ENCODE assay signal across 15 cellular contexts in genomic region chr21:25934130-25934529, GRCh38.
DNase-seq lines count a peak whose midpoint lies in the region; ATAC-seq and TF ChIP-seq lines count a peak whose summit lies in the region.
"Had no signal": no experiment of that assay in that cellular context is flagged by ENCODE, and none has a peak within 500 bp of the region (broad histone marks: within the 10 kb centered on the region; RNA-seq: fewer than 3 reads in every experiment).

No MANE protein-coding gene starts in this region.

- no peak for TF ChIP-seq CTCF in dorsolateral prefrontal cortex (IDR thresholded peaks at IDR 0.05 in 54 of 56, conservative IDR thresholded peaks at IDR 0.05 in 2 of 56; ENCODE audit: low read depth in 1 of 56, partially characterized antibody in 56 of 56)
- TF ChIP-seq CTCF in progenitor cell of endocrine pancreas (IDR thresholded peaks at IDR 0.05; ENCODE audit: unreplicated experiment): no peak

- DNase-seq in EL: peak; percentile 53
- peak; percentile 16 for DNase-seq in RPMI7951 (ENCODE audit: low read depth)
- DNase-seq in dorsolateral prefrontal cortex: no peak
- no peak for DNase-seq in progenitor cell of endocrine pancreas (ENCODE audit: low spot score, unreplicated experiment)
- no peak for DNase-seq in NCI-H2107 treated with DMSO at 0.1 percent for 48 hours (lab: John Stamatoyannopoulos, UW; ENCODE audit: unreplicated experiment)
- DNase-seq in stimulated activated naive B cell treated with anti-CD40 and anti-IgM and Interleukin-4, amounts not matched to agents 10 μg/mL and 1 μg/mL and 100 μg/mL, for 72 hours: no peak
- DNase-seq: activated B cell treated with CpG ODN at 0.5 μM for 24 hours; activated CD8-positive, alpha-beta memory T cell treated with anti-CD3 and anti-CD28 coated beads, Interleukin-2, amount 50 U/mL, for 4 hours; activated naive CD4-positive, alpha-beta T cell treated with anti-CD3 and anti-CD28 coated beads, Interleukin-2, amount 50 U/mL, for 16 hours; DMS79; NCI-H526 treated with DMSO at 0.1 percent for 48 hours; occipital lobe; testis had no signal

- intact Hi-C loops in dorsolateral prefrontal cortex (cut with DNase I): no loop called here

- H3K27ac Mint-ChIP-seq in progenitor cell of endocrine pancreas: peak overlapping the region; percentile 26
- no peak overlapping the region for H3K27ac Mint-ChIP-seq in stimulated activated naive B cell treated with anti-CD40 and anti-IgM and Interleukin-4, amounts not matched to agents 10 μg/mL and 1 μg/mL and 100 μg/mL, for 72 hours
- H3K27ac Mint-ChIP-seq: activated B cell treated with CpG ODN at 0.5 μM for 24 hours had no signal

- no peaks in the 10 kb centered on the region for H3K27me3 Mint-ChIP-seq in progenitor cell of endocrine pancreas
- H3K27me3 Mint-ChIP-seq in stimulated activated naive B cell treated with anti-CD40 and anti-IgM and Interleukin-4, amounts not matched to agents 10 μg/mL and 1 μg/mL and 100 μg/mL, for 72 hours: no peaks in the 10 kb centered on the region
- H3K27me3 Mint-ChIP-seq: activated B cell treated with CpG ODN at 0.5 μM for 24 hours had no signal

- H3K27ac ChIP-seq in dorsolateral prefrontal cortex: peak overlapping the region in 35 of 59 donors; percentile 6 to 98 (median 48)

- H3K4me3 ChIP-seq in dorsolateral prefrontal cortex: no peak overlapping the region
- H3K4me3 ChIP-seq: testis had no signal

- ATAC-seq in stimulated activated naive B cell treated with anti-CD40 and anti-IgM and Interleukin-4, amounts not matched to agents 10 μg/mL and 1 μg/mL and 100 μg/mL, for 72 hours (replicated peaks): no peak
- ATAC-seq in GM21825 (IDR thresholded peaks at IDR 0.05; ENCODE audit: unreplicated experiment) (no peak), GM21786 (IDR thresholded peaks at IDR 0.05; ENCODE audit: unreplicated experiment) (no peak)

- peaks cover 33% of the 10 kb centered on the region for H3K36me3 Mint-ChIP-seq in progenitor cell of endocrine pancreas (ENCODE audit: insufficient read depth)
- peaks cover 13 to 21% of the 10 kb centered on the region in 2 donors for H3K36me3 Mint-ChIP-seq in stimulated activated naive B cell treated with anti-CD40 and anti-IgM and Interleukin-4, amounts not matched to agents 10 μg/mL and 1 μg/mL and 100 μg/mL, for 72 hours

- no peaks in the 10 kb centered on the region for H3K4me1 Mint-ChIP-seq in progenitor cell of endocrine pancreas (ENCODE audit: low read depth)
- peaks cover 5 to 16% of the 10 kb centered on the region in 2 donors for H3K4me1 Mint-ChIP-seq in stimulated activated naive B cell treated with anti-CD40 and anti-IgM and Interleukin-4, amounts not matched to agents 10 μg/mL and 1 μg/mL and 100 μg/mL, for 72 hours

- H3K4me3 Mint-ChIP-seq in progenitor cell of endocrine pancreas (ENCODE audit: low read depth): no peak overlapping the region
- no peak overlapping the region for H3K4me3 Mint-ChIP-seq in stimulated activated naive B cell treated with anti-CD40 and anti-IgM and Interleukin-4, amounts not matched to agents 10 μg/mL and 1 μg/mL and 100 μg/mL, for 72 hours
- H3K4me3 Mint-ChIP-seq: activated B cell treated with CpG ODN at 0.5 μM for 24 hours had no signal

- no peaks in the 10 kb centered on the region for H3K27me3 ChIP-seq in dorsolateral prefrontal cortex
- H3K27me3 ChIP-seq: testis had no signal

- no peaks in the 10 kb centered on the region for H3K9me3 Mint-ChIP-seq in progenitor cell of endocrine pancreas (ENCODE audit: low read depth)
- H3K9me3 Mint-ChIP-seq in stimulated activated naive B cell treated with anti-CD40 and anti-IgM and Interleukin-4, amounts not matched to agents 10 μg/mL and 1 μg/mL and 100 μg/mL, for 72 hours: no peaks in the 10 kb centered on the region
- H3K9me3 Mint-ChIP-seq: activated B cell treated with CpG ODN at 0.5 μM for 24 hours had no signal

Comparison
In these comparisons a context has a peak if more than half of its experiments do, and no peak if none do; other contexts are left out.
1. DNase-seq: peak in EL (single experiment) and RPMI7951 (single experiment); none in dorsolateral prefrontal cortex (0 of 10), progenitor cell of endocrine pancreas (single experiment), NCI-H2107 treated with DMSO at 0.1 percent for 48 hours (single experiment) and stimulated activated naive B cell treated with anti-CD40 and anti-IgM and Interleukin-4, amounts not matched to agents 10 μg/mL and 1 μg/mL and 100 μg/mL, for 72 hours (single experiment).